Comparison of ENCODE assay signal across 8 cellular contexts in the genomic region with DNA sequence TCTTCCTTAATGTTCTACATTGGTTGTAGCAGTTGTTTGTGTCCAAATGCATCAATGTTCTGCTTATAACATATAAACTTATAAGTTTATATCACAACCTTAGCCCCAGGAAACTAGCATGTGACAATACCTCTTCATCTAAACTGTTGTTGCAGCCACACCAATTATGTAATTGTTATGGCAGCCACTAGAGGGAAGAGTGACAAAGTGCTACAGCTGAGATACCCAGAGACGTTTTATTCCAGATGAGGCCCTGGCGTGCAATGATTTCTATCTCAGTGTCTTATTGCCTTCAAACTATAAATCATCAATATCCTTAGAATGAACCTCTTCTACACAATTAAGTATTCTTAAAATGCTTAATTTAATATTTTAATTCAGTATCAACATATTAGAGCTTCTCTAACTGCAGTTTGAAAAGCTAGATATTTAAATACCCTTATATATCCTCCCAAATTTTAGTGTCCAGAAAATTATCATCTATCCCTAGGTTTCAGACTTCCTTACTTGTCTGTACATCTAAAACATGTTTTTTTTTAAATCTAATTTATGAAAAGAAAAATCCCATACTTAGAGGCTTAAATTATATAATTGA.
DNase-seq lines count a peak whose midpoint lies in the region; ATAC-seq and TF ChIP-seq lines count a peak whose summit lies in the region.

No MANE protein-coding gene starts in this region.

- ATAC-seq in DND-41 (ENCODE audit: insufficient read depth, low read depth) (peak; percentile 80), GM21360 (IDR thresholded peaks at IDR 0.05; ENCODE audit: unreplicated experiment) (peak; percentile 79)
- no peak for ATAC-seq in activated T-cell treated with anti-CD3 and anti-CD28 coated beads, Interleukin-2, amount 50 U/mL, for 72 hours (replicated peaks in 1 of 2)

- H3K27me3 Mint-ChIP-seq in activated T-cell treated with anti-CD3 and anti-CD28 coated beads, Interleukin-2, amount 50 U/mL, for 72 hours (ENCODE audit: low read depth), result no peaks in the 10 kb centered on the region

- H3K9me3 Mint-ChIP-seq in activated T-cell treated with anti-CD3 and anti-CD28 coated beads, Interleukin-2, amount 50 U/mL, for 72 hours, result peaks cover 0 to 3% of the 10 kb centered on the region in 2 donors

- DNase-seq in DND-41 (peak; percentile 36), HT1080 (ENCODE audit: low read depth) (peak; percentile 38), SK-N-MC (ENCODE audit: low read depth, low spot score) (peak; percentile 18), hepatic stellate cell (ENCODE audit: low spot score) (peak; percentile 8), HK-2 (ENCODE audit: unreplicated experiment) (no peak)
- DNase-seq in activated T-cell treated with anti-CD3 and anti-CD28 coated beads, Interleukin-2, amount 50 U/mL, for 72 hours, result no peak
- DNase-seq in activated T-cell treated with anti-CD3 and anti-CD28 coated beads, Interleukin-2, amount 50 U/mL, for 1 hour, result no peak

- peak; percentile 74 for TF ChIP-seq CTCF in DND-41 (IDR thresholded peaks at IDR 0.05; ENCODE audit: borderline replicate concordance, extremely low read depth, low read length, poor library complexity, severe bottlenecking)

- no peaks in the 10 kb centered on the region for H3K79me2 ChIP-seq in DND-41 (ENCODE audit: insufficient read depth, low read length)

- H3K36me3 ChIP-seq in DND-41 (ENCODE audit: insufficient read depth, low read length), result no peaks in the 10 kb centered on the region
- no peaks in the 10 kb centered on the region for H3K36me3 ChIP-seq in SK-N-MC (ENCODE audit: insufficient read depth, low read length)

- no peaks in the 10 kb centered on the region for H3K27me3 ChIP-seq in DND-41 (ENCODE audit: insufficient read depth, low read length, poor library complexity)

- no peaks in the 10 kb centered on the region for H3K4me1 Mint-ChIP-seq in activated T-cell treated with anti-CD3 and anti-CD28 coated beads, Interleukin-2, amount 50 U/mL, for 72 hours (ENCODE audit: low read depth)

- no peaks in the 10 kb centered on the region for H3K4me1 ChIP-seq in DND-41 (ENCODE audit: insufficient read depth, low read length)

- peaks cover 3% of the 10 kb centered on the region for H3K9me3 ChIP-seq in DND-41 (ENCODE audit: insufficient read depth, low read length, severe bottlenecking)
- H3K9me3 ChIP-seq in SK-N-MC (ENCODE audit: low read depth, low read length), result no peaks in the 10 kb centered on the region

- no peak overlapping the region for H3K4me2 ChIP-seq in DND-41 (ENCODE audit: insufficient read depth, low read length)

- H3K27ac ChIP-seq in DND-41 (ENCODE audit: low read length) (no peak overlapping the region), SK-N-MC (no peak overlapping the region)

- no peak overlapping the region for H2AFZ ChIP-seq in DND-41 (ENCODE audit: low read depth, low read length)

- no peaks in the 10 kb centered on the region for H3K36me3 Mint-ChIP-seq in activated T-cell treated with anti-CD3 and anti-CD28 coated beads, Interleukin-2, amount 50 U/mL, for 72 hours (ENCODE audit: insufficient read depth in 2 of 2)

- H4K20me1 ChIP-seq in DND-41 (ENCODE audit: insufficient read depth, low read length), result no peaks in the 10 kb centered on the region

- H3K9ac ChIP-seq in DND-41 (ENCODE audit: low read depth, low read length) (no peak overlapping the region), SK-N-MC (ENCODE audit: insufficient read length) (no peak overlapping the region)

- H3K27ac Mint-ChIP-seq in activated T-cell treated with anti-CD3 and anti-CD28 coated beads, Interleukin-2, amount 50 U/mL, for 72 hours, result no peak overlapping the region

- H3K4me3 ChIP-seq in DND-41 (ENCODE audit: low read depth in 1 of 2, low read length in 2 of 2), result no peak overlapping the region
- no peak overlapping the region for H3K4me3 ChIP-seq in SK-N-MC

- no peak overlapping the region for H3K4me3 Mint-ChIP-seq in activated T-cell treated with anti-CD3 and anti-CD28 coated beads, Interleukin-2, amount 50 U/mL, for 72 hours

Comparison
In these comparisons a context has a peak if more than half of its experiments do, and no peak if none do; other contexts are left out.
1. ATAC-seq: peak in DND-41 (single experiment) and GM21360 (single experiment); none in activated T-cell treated with anti-CD3 and anti-CD28 coated beads, Interleukin-2, amount 50 U/mL, for 72 hours (0 of 2).
2. DNase-seq: peak in DND-41 (single experiment), HT1080 (single experiment), SK-N-MC (single experiment) and hepatic stellate cell (single experiment); none in activated T-cell treated with anti-CD3 and anti-CD28 coated beads, Interleukin-2, amount 50 U/mL, for 72 hours (0 of 2), activated T-cell treated with anti-CD3 and anti-CD28 coated beads, Interleukin-2, amount 50 U/mL, for 1 hour (single experiment) and HK-2 (single experiment).